In genomic region chrX:57286507-57287251, GRCh38 we compare ENCODE assay signal across 8 cellular contexts. TPM values are rescaled to one million over a fixed set of nuclear protein-coding genes. Genes with fewer than 3 reads are reported as not detected.
A peak's percentile ranks its signal among the peaks of the same experiment; 100 is the strongest.
DNase-seq lines count a peak whose midpoint lies in the region; ATAC-seq and TF ChIP-seq lines count a peak whose summit lies in the region.

Gene FAAH2, plus strand, starts transcription at chrX:57286706. Its CDS starts 120 bp downstream, at chrX:57286826.

- H3K4me3 ChIP-seq in epithelial cell of proximal tubule (ENCODE audit: low read depth, low read length) = peak within 1 kb of the TSS; percentile 66

- TF ChIP-seq CTCF in epithelial cell of proximal tubule (conservative IDR thresholded peaks at IDR 0.05; ENCODE audit: low read depth, low read length) = peak; percentile 27

- DNase-seq in NCI-H2029 (lab: John Stamatoyannopoulos, UW) (peak; percentile 90), epithelial cell of proximal tubule (ENCODE audit: low read depth) (peak; percentile 68), renal cortical epithelial cell (ENCODE audit: low read depth) (peak; percentile 94), globus pallidus (ENCODE audit: low spot score) (no peak), MV-4-11 (lab: John Stamatoyannopoulos, UW) (no peak)
- peak; percentile 48 to 56 for DNase-seq in activated CD4-positive, alpha-beta T cell treated with anti-CD3 and anti-CD28 coated beads, Interleukin-2, amount 50 U/mL, for 48 hours

- peak; percentile 88 for ATAC-seq in GM18867 (IDR thresholded peaks at IDR 0.05; ENCODE audit: unreplicated experiment)
- ATAC-seq in HG02885 (IDR thresholded peaks at IDR 0.05; ENCODE audit: poor library complexity, unreplicated experiment) = peak; percentile 82

RNA-seq across cellular contexts. Expression of gene FAAH2, which starts in this region (rescaled TPM):
- total RNA-seq in epithelial cell of proximal tubule = 1.2 and 6.7 TPM in 2 replicates
- 11.3 and 12.0 TPM in 2 replicates for total RNA-seq in renal cortical epithelial cell

Comparison
In these comparisons a context has a peak if more than half of its experiments do, and no peak if none do; other contexts are left out.
1. DNase-seq: peak in NCI-H2029 (single experiment), activated CD4-positive, alpha-beta T cell treated with anti-CD3 and anti-CD28 coated beads, Interleukin-2, amount 50 U/mL, for 48 hours (2 of 2), epithelial cell of proximal tubule (single experiment) and renal cortical epithelial cell (single experiment); none in globus pallidus (single experiment) and MV-4-11 (single experiment).